Comparison of ENCODE assay signal across 8 cellular contexts in the genomic region with DNA sequence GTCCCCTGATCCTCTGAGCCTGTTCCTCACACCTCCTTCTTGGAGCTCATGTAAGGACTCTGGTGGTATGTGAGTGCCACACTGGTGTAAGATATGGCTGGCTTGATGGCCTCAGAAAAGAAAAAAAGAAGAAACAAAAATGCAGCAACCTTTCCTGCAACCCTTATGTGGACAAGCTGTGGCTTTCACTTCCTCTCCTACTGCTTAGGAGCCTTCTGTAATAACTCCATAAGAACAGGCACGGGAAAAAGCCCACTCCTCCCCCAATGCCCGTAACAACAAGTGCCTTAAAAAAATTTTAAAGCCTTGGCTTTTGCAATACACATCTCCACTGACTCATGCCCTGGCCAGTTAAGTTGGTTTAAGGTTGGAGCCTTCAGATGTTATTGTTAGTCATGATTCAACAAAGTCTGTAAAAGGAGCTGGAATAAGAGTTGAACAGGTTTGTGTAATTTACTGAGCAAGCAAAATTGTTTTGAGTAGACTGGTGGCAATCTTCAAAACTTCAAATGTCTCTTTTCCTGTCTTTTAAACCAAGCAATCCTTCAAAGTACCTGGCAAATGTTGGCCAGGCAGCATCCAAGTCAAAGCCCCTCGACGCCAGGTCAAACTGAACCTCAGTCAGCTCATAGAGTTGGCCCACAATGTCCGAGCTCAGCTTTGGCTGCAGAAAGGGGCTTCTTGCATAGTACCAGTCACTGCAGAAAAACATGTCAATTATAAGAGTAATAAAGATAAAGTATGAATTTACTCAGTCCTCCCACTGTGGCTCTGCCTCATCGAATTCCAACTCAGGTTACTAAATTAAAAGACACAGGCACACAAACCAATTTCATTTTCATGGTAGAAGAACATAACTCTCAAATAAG. TPM values are rescaled to one million over a fixed set of nuclear protein-coding genes. Genes with fewer than 3 reads are reported as not detected.
A peak's percentile ranks its signal among the peaks of the same experiment; 100 is the strongest.
DNase-seq lines count a peak whose midpoint lies in the region; ATAC-seq, FAIRE-seq and TF ChIP-seq lines count a peak whose summit lies in the region.

No MANE protein-coding gene starts in this region.

- H3K9me3 ChIP-seq in DND-41 (ENCODE audit: insufficient read depth, low read length, severe bottlenecking): no peaks in the 10 kb centered on the region
- H3K9me3 ChIP-seq in Karpas-422 (ENCODE audit: low read length): no peaks in the 10 kb centered on the region

- H3K4me3 ChIP-seq in DND-41 (ENCODE audit: low read depth in 1 of 2, low read length in 2 of 2) (no peak overlapping the region), Karpas-422 (ENCODE audit: low read length) (no peak overlapping the region), brain microvascular endothelial cell (ENCODE audit: low read depth, low read length) (no peak overlapping the region)

- peak; percentile 44 for DNase-seq in DND-41
- DNase-seq in Karpas-422: no peak
- DNase-seq in brain microvascular endothelial cell: peak; percentile 81
- no peak for DNase-seq in omental fat pad (ENCODE audit: low spot score)
- DNase-seq in GM19240 (ENCODE audit: insufficient read length, low spot score): no peak
- DNase-seq in D721Med (ENCODE audit: insufficient read length, low spot score): no peak

- peaks cover 57% of the 10 kb centered on the region for H3K4me1 ChIP-seq in DND-41 (ENCODE audit: insufficient read depth, low read length)
- H3K4me1 ChIP-seq in Karpas-422 (ENCODE audit: low read length): peaks cover 28% of the 10 kb centered on the region

- no peak for FAIRE-seq in D721Med (lab: Jason Lieb, UNC)

- H3K9ac ChIP-seq in DND-41 (ENCODE audit: low read depth, low read length): no peak overlapping the region; the same call in 1 of the 2 replicates
- H3K9ac ChIP-seq in Karpas-422 (ENCODE audit: low read length): no peak overlapping the region

- H4K20me1 ChIP-seq in DND-41 (ENCODE audit: insufficient read depth, low read length): no peaks in the 10 kb centered on the region
- no peaks in the 10 kb centered on the region for H4K20me1 ChIP-seq in Karpas-422 (ENCODE audit: insufficient read depth, low read depth, low read length)

- no peaks in the 10 kb centered on the region for H3K27me3 ChIP-seq in DND-41 (ENCODE audit: insufficient read depth, low read length, poor library complexity)
- no peaks in the 10 kb centered on the region for H3K27me3 ChIP-seq in Karpas-422 (ENCODE audit: low read length)
- H3K27me3 ChIP-seq in brain microvascular endothelial cell (replicated peaks): no peaks in the 10 kb centered on the region

- in situ Hi-C loops in brain microvascular endothelial cell (cut with HindIII; ENCODE audit: low pct_ligation_motif_present, low sequenced_read_pairs): no loop called here

- H3K9me2 ChIP-seq in Karpas-422 (replicated peaks; ENCODE audit: insufficient read depth, low read length): no peaks in the 10 kb centered on the region

- H2AFZ ChIP-seq in DND-41 (ENCODE audit: low read depth, low read length): no peak overlapping the region
- H2AFZ ChIP-seq in Karpas-422 (ENCODE audit: low read length): no peak overlapping the region

- no peak for TF ChIP-seq CTCF in DND-41 (IDR thresholded peaks at IDR 0.05; ENCODE audit: borderline replicate concordance, extremely low read depth, low read length, poor library complexity, severe bottlenecking)
- no peak for TF ChIP-seq CTCF in brain microvascular endothelial cell (IDR thresholded peaks at IDR 0.05; ENCODE audit: low read depth, low read length, missing control alignments)
- no peak for TF ChIP-seq CTCF in omental fat pad (IDR thresholded peaks at IDR 0.05)
- TF ChIP-seq CTCF in D721Med (IDR thresholded peaks at IDR 0.05; ENCODE audit: insufficient read depth, missing control alignments): no peak

- H3K36me3 ChIP-seq in DND-41 (ENCODE audit: insufficient read depth, low read length) (peaks cover 81% of the 10 kb centered on the region), Karpas-422 (ENCODE audit: insufficient read depth, low read length) (peaks cover 24% of the 10 kb centered on the region; the same call in 1 of the 2 replicates), brain microvascular endothelial cell (replicated peaks) (peaks cover 19% of the 10 kb centered on the region)

- H3K79me2 ChIP-seq in DND-41 (ENCODE audit: insufficient read depth, low read length) (peaks cover 37% of the 10 kb centered on the region), Karpas-422 (ENCODE audit: low read length) (no peaks in the 10 kb centered on the region)

- ATAC-seq in DND-41 (ENCODE audit: insufficient read depth, low read depth) (no peak; the same call in 2 of the 3 replicates), omental fat pad (ENCODE audit: low FRiP score) (peak; percentile 93), GM21786 (IDR thresholded peaks at IDR 0.05; ENCODE audit: unreplicated experiment) (no peak), GM18909 (IDR thresholded peaks at IDR 0.05; ENCODE audit: poor library complexity, unreplicated experiment) (no peak)

- H3K27ac ChIP-seq in DND-41 (ENCODE audit: low read length): peak overlapping the region; percentile 97
- peak overlapping the region; percentile 42 for H3K27ac ChIP-seq in Karpas-422 (ENCODE audit: low read length)
- H3K27ac ChIP-seq in brain microvascular endothelial cell: peak overlapping the region; percentile 21

- H3K4me2 ChIP-seq in DND-41 (ENCODE audit: insufficient read depth, low read length) (no peak overlapping the region), Karpas-422 (ENCODE audit: low read depth, low read length, poor library complexity, severe bottlenecking) (peak overlapping the region; percentile 28)

RNA-seq across cellular contexts. Expression of a gene that starts 22.9 kb away (rescaled TPM):
- 7.3 and 7.4 TPM in 2 replicates for total RNA-seq in Karpas-422 (2014; rRNA removed; shearing (Covaris generic); ENCODE audit: low replicate concordance)
- 10 to 100 TPM; 44.7 to 51.4 (median 47.3) TPM for total RNA-seq in omental fat pad

RNA-seq across cellular contexts. Expression of a gene that starts 29.5 kb away (rescaled TPM):
- total RNA-seq in Karpas-422 (2014; rRNA removed; shearing (Covaris generic); ENCODE audit: low replicate concordance): not detected in 2 replicates
- total RNA-seq in omental fat pad: 10 to 100 TPM in 1 of 4 donors, 1 to 10 TPM in 3; 2.5 to 14.7 (median 2.7) TPM

RNA-seq across cellular contexts. Expression of a gene that starts 54.5 kb away (rescaled TPM):
- total RNA-seq in Karpas-422 (2014; rRNA removed; shearing (Covaris generic); ENCODE audit: low replicate concordance): not detected in 2 replicates
- total RNA-seq in omental fat pad: under 1 TPM in 3 of 4 donors, not detected in 1; 0.06 to 0.12 (median 0.09) TPM

Comparison
In these comparisons a context has a peak if more than half of its experiments do, and no peak if none do; other contexts are left out.
1. DNase-seq: peak in DND-41 (single experiment) and brain microvascular endothelial cell (single experiment); none in Karpas-422 (single experiment), omental fat pad (single experiment), GM19240 (single experiment) and D721Med (single experiment).
2. H3K27ac ChIP-seq: peak in every context shown above with its lines; median percentile 97 in DND-41; 42 in Karpas-422; 21 in brain microvascular endothelial cell.